Comparison of ENCODE assay signal across 19 cellular contexts in genomic region chr1:181080543-181080942, GRCh38.
"Had no signal": no experiment of that assay in that cellular context is flagged by ENCODE, and none has a peak within 500 bp of the region (broad histone marks: within the 10 kb centered on the region; RNA-seq: fewer than 3 reads in every experiment).

No MANE protein-coding gene starts in this region.

- DNase-seq: effector CD4-positive, alpha-beta T cell; endodermal cell; heart left ventricle; hippocampal formation; left colon; left ventricle myocardium superior; mesenchymal stem cell; midbrain; nucleus accumbens; ovary; right cardiac atrium; stimulated activated CD4-positive, alpha-beta T cell treated with anti-CD3 and anti-CD28 coated beads, Interleukin-4, amount 100 ng/mL, for 1 hour; stimulated activated CD8-positive, alpha-beta memory T cell treated with anti-CD3 and anti-CD28 coated beads, Interleukin-4, amount 100 ng/mL, for 48 hours; tibial artery; upper lobe of left lung; uterus had no signal

- H3K36me3 ChIP-seq: heart left ventricle, neural progenitor cell, ovary, tibial artery, upper lobe of left lung, uterus had no signal

- H3K4me3 ChIP-seq: heart left ventricle, lung, neural progenitor cell, ovary, smooth muscle cell, tibial artery, upper lobe of left lung, uterus had no signal

- H3K4me1 ChIP-seq: uterus had no signal

- H3K9me3 ChIP-seq: heart left ventricle, ovary, tibial artery, upper lobe of left lung, uterus had no signal

- H3K27ac ChIP-seq: heart left ventricle, neural progenitor cell, ovary, tibial artery, upper lobe of left lung, uterus had no signal
